In genomic region chr12:62933871-62934798, GRCh38 we compare ENCODE assay signal across 1 cellular context.
A peak's percentile ranks its signal among the peaks of the same experiment; 100 is the strongest.
TF ChIP-seq lines count a peak whose summit lies in the region.

No MANE protein-coding gene starts in this region.

TF ChIP-seq in HepG2, 621 proteins besides CTCF, POLR2A, EP300 and RAD21 (continued from another document and continues in another):
- TF ChIP-seq, protein P1, sequence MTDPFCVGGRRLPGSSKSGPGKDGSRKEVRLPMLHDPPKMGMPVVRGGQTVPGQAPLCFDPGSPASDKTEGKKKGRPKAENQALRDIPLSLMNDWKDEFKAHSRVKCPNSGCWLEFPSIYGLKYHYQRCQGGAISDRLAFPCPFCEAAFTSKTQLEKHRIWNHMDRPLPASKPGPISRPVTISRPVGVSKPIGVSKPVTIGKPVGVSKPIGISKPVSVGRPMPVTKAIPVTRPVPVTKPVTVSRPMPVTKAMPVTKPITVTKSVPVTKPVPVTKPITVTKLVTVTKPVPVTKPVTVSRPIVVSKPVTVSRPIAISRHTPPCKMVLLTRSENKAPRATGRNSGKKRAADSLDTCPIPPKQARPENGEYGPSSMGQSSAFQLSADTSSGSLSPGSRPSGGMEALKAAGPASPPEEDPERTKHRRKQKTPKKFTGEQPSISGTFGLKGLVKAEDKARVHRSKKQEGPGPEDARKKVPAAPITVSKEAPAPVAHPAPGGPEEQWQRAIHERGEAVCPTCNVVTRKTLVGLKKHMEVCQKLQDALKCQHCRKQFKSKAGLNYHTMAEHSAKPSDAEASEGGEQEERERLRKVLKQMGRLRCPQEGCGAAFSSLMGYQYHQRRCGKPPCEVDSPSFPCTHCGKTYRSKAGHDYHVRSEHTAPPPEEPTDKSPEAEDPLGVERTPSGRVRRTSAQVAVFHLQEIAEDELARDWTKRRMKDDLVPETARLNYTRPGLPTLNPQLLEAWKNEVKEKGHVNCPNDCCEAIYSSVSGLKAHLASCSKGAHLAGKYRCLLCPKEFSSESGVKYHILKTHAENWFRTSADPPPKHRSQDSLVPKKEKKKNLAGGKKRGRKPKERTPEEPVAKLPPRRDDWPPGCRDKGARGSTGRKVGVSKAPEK (CRISPR knock-in tag; IDR thresholded peaks at IDR 0.05; ENCODE audit: borderline replicate concordance) = no peak
- TF ChIP-seq CSRNP1 (CRISPR knock-in tag; IDR thresholded peaks at IDR 0.05) (no peak), SALL1 (CRISPR knock-in tag; IDR thresholded peaks at IDR 0.05) (peak; percentile 15; the same call in 1 of the 2 replicates), ZC3H13 (CRISPR knock-in tag; IDR thresholded peaks at IDR 0.05) (peak; percentile 8; the same call in 1 of the 2 replicates), ZNF205 (CRISPR knock-in tag; IDR thresholded peaks at IDR 0.05) (no peak), RELA (CRISPR knock-in tag; IDR thresholded peaks at IDR 0.05) (0 out of 2 replicates have a peak, but pooled peaks have one; percentile 36), FOXA1 (IDR thresholded peaks at IDR 0.05) (no peak), FOXA1 (CRISPR knock-in tag; IDR thresholded peaks at IDR 0.05) (no peak), ZC3H4 (CRISPR knock-in tag; IDR thresholded peaks at IDR 0.05; ENCODE audit: borderline replicate concordance) (no peak), HNRNPK (IDR thresholded peaks at IDR 0.05; ENCODE audit: low read depth, low read length, poor library complexity, severe bottlenecking) (no peak), ZNF878 (CRISPR knock-in tag; IDR thresholded peaks at IDR 0.05) (no peak), BCLAF1 (IDR thresholded peaks at IDR 0.05) (no peak), ZNF367 (CRISPR knock-in tag; IDR thresholded peaks at IDR 0.05; ENCODE audit: borderline replicate concordance) (no peak), MATR3 (CRISPR knock-in tag; IDR thresholded peaks at IDR 0.05) (no peak), ZNF33B (CRISPR knock-in tag; IDR thresholded peaks at IDR 0.05) (no peak), GATAD1 (CRISPR knock-in tag; IDR thresholded peaks at IDR 0.05) (0 out of 2 replicates have a peak, but pooled peaks have one; percentile 17), ISX (CRISPR knock-in tag; conservative IDR thresholded peaks at IDR 0.05) (no peak), ZFX (CRISPR knock-in tag; IDR thresholded peaks at IDR 0.05; ENCODE audit: low read depth) (0 out of 2 replicates have a peak, but pooled peaks have one; percentile 25), HNRNPLL (IDR thresholded peaks at IDR 0.05; ENCODE audit: low read depth, low read length, poor library complexity, severe bottlenecking) (peak; percentile 76), IKZF5 (CRISPR knock-in tag; IDR thresholded peaks at IDR 0.05) (no peak), ZNF296 (CRISPR knock-in tag; conservative IDR thresholded peaks at IDR 0.05) (no peak), TAF15 (IDR thresholded peaks at IDR 0.05; ENCODE audit: low read depth, low read length, poor library complexity, severe bottlenecking) (peak; percentile 48), SAP130 (CRISPR knock-in tag; IDR thresholded peaks at IDR 0.05; ENCODE audit: low read depth) (0 out of 2 replicates have a peak, but pooled peaks have one; percentile 16), TBL1XR1 (IDR thresholded peaks at IDR 0.05; ENCODE audit: borderline replicate concordance, low read length, partially characterized antibody) (no peak)
- TF ChIP-seq, protein P2, sequence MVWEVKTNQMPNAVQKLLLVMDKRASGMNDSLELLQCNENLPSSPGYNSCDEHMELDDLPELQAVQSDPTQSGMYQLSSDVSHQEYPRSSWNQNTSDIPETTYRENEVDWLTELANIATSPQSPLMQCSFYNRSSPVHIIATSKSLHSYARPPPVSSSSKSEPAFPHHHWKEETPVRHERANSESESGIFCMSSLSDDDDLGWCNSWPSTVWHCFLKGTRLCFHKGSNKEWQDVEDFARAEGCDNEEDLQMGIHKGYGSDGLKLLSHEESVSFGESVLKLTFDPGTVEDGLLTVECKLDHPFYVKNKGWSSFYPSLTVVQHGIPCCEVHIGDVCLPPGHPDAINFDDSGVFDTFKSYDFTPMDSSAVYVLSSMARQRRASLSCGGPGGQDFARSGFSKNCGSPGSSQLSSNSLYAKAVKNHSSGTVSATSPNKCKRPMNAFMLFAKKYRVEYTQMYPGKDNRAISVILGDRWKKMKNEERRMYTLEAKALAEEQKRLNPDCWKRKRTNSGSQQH (CRISPR knock-in tag; IDR thresholded peaks at IDR 0.05; ENCODE audit: low read depth) = no peak
- TF ChIP-seq, protein P3, sequence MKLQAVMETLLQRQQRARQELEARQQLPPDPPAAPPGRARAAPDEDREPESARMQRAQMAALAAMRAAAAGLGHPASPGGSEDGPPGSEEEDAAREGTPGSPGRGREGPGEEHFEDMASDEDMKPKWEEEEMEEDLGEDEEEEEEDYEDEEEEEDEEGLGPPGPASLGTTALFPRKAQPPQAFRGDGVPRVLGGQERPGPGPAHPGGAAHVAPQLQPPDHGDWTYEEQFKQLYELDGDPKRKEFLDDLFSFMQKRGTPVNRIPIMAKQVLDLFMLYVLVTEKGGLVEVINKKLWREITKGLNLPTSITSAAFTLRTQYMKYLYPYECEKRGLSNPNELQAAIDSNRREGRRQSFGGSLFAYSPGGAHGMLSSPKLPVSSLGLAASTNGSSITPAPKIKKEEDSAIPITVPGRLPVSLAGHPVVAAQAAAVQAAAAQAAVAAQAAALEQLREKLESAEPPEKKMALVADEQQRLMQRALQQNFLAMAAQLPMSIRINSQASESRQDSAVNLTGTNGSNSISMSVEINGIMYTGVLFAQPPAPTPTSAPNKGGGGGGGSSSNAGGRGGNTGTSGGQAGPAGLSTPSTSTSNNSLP (IDR thresholded peaks at IDR 0.05; ENCODE audit: low read depth, low read length) = no peak
- TF ChIP-seq, protein P4, sequence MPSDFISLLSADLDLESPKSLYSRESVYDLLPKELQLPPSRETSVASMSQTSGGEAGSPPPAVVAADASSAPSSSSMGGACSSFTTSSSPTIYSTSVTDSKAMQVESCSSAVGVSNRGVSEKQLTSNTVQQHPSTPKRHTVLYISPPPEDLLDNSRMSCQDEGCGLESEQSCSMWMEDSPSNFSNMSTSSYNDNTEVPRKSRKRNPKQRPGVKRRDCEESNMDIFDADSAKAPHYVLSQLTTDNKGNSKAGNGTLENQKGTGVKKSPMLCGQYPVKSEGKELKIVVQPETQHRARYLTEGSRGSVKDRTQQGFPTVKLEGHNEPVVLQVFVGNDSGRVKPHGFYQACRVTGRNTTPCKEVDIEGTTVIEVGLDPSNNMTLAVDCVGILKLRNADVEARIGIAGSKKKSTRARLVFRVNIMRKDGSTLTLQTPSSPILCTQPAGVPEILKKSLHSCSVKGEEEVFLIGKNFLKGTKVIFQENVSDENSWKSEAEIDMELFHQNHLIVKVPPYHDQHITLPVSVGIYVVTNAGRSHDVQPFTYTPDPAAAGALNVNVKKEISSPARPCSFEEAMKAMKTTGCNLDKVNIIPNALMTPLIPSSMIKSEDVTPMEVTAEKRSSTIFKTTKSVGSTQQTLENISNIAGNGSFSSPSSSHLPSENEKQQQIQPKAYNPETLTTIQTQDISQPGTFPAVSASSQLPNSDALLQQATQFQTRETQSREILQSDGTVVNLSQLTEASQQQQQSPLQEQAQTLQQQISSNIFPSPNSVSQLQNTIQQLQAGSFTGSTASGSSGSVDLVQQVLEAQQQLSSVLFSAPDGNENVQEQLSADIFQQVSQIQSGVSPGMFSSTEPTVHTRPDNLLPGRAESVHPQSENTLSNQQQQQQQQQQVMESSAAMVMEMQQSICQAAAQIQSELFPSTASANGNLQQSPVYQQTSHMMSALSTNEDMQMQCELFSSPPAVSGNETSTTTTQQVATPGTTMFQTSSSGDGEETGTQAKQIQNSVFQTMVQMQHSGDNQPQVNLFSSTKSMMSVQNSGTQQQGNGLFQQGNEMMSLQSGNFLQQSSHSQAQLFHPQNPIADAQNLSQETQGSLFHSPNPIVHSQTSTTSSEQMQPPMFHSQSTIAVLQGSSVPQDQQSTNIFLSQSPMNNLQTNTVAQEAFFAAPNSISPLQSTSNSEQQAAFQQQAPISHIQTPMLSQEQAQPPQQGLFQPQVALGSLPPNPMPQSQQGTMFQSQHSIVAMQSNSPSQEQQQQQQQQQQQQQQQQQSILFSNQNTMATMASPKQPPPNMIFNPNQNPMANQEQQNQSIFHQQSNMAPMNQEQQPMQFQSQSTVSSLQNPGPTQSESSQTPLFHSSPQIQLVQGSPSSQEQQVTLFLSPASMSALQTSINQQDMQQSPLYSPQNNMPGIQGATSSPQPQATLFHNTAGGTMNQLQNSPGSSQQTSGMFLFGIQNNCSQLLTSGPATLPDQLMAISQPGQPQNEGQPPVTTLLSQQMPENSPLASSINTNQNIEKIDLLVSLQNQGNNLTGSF (CRISPR knock-in tag; IDR thresholded peaks at IDR 0.05) = no peak
- TF ChIP-seq, protein P5, sequence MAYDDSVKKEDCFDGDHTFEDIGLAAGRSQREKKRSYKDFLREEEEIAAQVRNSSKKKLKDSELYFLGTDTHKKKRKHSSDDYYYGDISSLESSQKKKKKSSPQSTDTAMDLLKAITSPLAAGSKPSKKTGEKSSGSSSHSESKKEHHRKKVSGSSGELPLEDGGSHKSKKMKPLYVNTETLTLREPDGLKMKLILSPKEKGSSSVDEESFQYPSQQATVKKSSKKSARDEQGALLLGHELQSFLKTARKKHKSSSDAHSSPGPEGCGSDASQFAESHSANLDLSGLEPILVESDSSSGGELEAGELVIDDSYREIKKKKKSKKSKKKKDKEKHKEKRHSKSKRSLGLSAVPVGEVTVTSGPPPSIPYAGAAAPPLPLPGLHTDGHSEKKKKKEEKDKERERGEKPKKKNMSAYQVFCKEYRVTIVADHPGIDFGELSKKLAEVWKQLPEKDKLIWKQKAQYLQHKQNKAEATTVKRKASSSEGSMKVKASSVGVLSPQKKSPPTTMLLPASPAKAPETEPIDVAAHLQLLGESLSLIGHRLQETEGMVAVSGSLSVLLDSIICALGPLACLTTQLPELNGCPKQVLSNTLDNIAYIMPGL (CRISPR knock-in tag; IDR thresholded peaks at IDR 0.05; ENCODE audit: borderline replicate concordance in 1 of 2, low read depth in 1 of 2) = no peak; a peak in 2 of 4 replicates
